Comparison of ENCODE assay signal across 8 cellular contexts in the genomic region with DNA sequence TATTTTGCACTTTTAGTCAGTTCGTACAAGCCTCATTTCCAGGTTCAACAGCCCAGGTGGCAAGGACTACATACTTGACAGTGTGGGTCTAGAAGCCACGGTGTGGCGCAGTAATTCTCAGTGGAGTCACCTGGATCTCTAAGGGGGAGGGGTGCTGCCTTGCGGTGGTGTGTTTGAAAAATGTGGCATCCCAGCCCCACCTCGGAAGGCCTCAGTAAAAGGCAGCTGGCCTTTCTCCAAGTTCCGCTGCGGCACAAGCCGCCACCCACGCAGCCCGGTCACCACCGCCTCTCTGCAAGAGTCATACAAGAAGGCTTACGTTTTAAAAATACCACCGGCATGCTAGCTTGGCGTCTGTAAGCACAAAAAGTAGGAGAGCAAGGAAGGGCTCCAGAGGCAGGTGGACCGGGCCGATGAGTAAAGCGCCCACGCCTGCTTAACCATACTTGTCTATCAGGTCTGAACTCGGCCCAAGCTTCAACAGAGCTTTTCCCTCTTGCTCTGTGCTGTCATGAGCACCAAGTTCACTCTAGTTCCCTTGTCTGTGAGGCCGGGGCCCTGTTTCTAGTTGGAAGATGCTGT. TPM values are rescaled to one million over a fixed set of nuclear protein-coding genes. Genes with fewer than 3 reads are reported as not detected.
DNase-seq lines count a peak whose midpoint lies in the region; ATAC-seq lines count a peak whose summit lies in the region.

No MANE protein-coding gene starts in this region.

- H3K27me3 ChIP-seq in right cardiac atrium (ENCODE audit: control insufficient read depth, insufficient read depth) = no peaks in the 10 kb centered on the region

- no peaks in the 10 kb centered on the region for H3K9me3 Mint-ChIP-seq in activated naive CD4-positive, alpha-beta T cell treated with anti-CD3 and anti-CD28 coated beads, Interleukin-2, amount 50 U/mL, for 24 hours

- no peak overlapping the region for H3K4me3 ChIP-seq in right cardiac atrium (ENCODE audit: low read length)

- H3K27me3 Mint-ChIP-seq in activated naive CD4-positive, alpha-beta T cell treated with anti-CD3 and anti-CD28 coated beads, Interleukin-2, amount 50 U/mL, for 24 hours = no peaks in the 10 kb centered on the region

- no peaks in the 10 kb centered on the region for H3K36me3 Mint-ChIP-seq in activated naive CD4-positive, alpha-beta T cell treated with anti-CD3 and anti-CD28 coated beads, Interleukin-2, amount 50 U/mL, for 24 hours

- H3K27ac ChIP-seq in right cardiac atrium (ENCODE audit: low read length) = peak overlapping the region; percentile 32

- intact Hi-C loops in right cardiac atrium (cut with DNase I) = no loop called here

- peaks cover 24% of the 10 kb centered on the region for H3K4me1 Mint-ChIP-seq in activated naive CD4-positive, alpha-beta T cell treated with anti-CD3 and anti-CD28 coated beads, Interleukin-2, amount 50 U/mL, for 24 hours

- ATAC-seq in GM19397 (IDR thresholded peaks at IDR 0.05; ENCODE audit: unreplicated experiment) (peak; percentile 66), HG03469 (IDR thresholded peaks at IDR 0.05; ENCODE audit: unreplicated experiment) (peak; percentile 67), right cardiac atrium (peak; percentile 76 to 83)

- H3K4me1 ChIP-seq in right cardiac atrium (ENCODE audit: control insufficient read depth, insufficient read depth, low read length) = peaks cover 17% of the 10 kb centered on the region

- DNase-seq in CD1c-positive myeloid dendritic cell (ENCODE audit: extremely low spot score) = peak; percentile 92
- peak; percentile 10 for DNase-seq in SK-N-DZ (ENCODE audit: low spot score)
- peak; percentile 85 to 89 (median 88) for DNase-seq in right cardiac atrium
- peak; percentile 40 to 69 for DNase-seq in stimulated activated CD4-positive, alpha-beta T cell treated with anti-CD3 and anti-CD28 coated beads, Interleukin-15, amount 100 ng/mL, for 1 hour (ENCODE audit: low read depth in 1 of 2, low spot score in 1 of 2)
- DNase-seq in SIG-M5 treated with dmso at 0.1 percent for 504 hours (lab: John Stamatoyannopoulos, UW; ENCODE audit: unreplicated experiment) = no peak

- 11% methylated on average over 20 of the region's 20 CpGs for WGBS in right cardiac atrium

- H3K27ac Mint-ChIP-seq in activated naive CD4-positive, alpha-beta T cell treated with anti-CD3 and anti-CD28 coated beads, Interleukin-2, amount 50 U/mL, for 24 hours = peak overlapping the region; percentile 55

- H3K9me3 ChIP-seq in right cardiac atrium (ENCODE audit: control insufficient read depth, low read length) = no peaks in the 10 kb centered on the region

- H3K4me3 Mint-ChIP-seq in activated naive CD4-positive, alpha-beta T cell treated with anti-CD3 and anti-CD28 coated beads, Interleukin-2, amount 50 U/mL, for 24 hours = peak overlapping the region; percentile 73

RNA-seq across cellular contexts. Expression of a gene that starts 49.5 kb away (rescaled TPM):
- polyA plus RNA-seq in SK-N-DZ (2014; cell fraction: cytosol; rRNA removed) = 6.8 and 8.9 TPM in 2 replicates
- polyA plus RNA-seq in SK-N-DZ (2014; cell fraction: nucleus; rRNA removed) = 3.1 and 4.0 TPM in 2 replicates
- total RNA-seq in right cardiac atrium = 10 to 100 TPM; 14.3 to 17.9 (median 16.4) TPM
- 9.2 TPM for polyA plus RNA-seq in right cardiac atrium
